Comparison of ENCODE assay signal across 1 cellular context in the genomic region with DNA sequence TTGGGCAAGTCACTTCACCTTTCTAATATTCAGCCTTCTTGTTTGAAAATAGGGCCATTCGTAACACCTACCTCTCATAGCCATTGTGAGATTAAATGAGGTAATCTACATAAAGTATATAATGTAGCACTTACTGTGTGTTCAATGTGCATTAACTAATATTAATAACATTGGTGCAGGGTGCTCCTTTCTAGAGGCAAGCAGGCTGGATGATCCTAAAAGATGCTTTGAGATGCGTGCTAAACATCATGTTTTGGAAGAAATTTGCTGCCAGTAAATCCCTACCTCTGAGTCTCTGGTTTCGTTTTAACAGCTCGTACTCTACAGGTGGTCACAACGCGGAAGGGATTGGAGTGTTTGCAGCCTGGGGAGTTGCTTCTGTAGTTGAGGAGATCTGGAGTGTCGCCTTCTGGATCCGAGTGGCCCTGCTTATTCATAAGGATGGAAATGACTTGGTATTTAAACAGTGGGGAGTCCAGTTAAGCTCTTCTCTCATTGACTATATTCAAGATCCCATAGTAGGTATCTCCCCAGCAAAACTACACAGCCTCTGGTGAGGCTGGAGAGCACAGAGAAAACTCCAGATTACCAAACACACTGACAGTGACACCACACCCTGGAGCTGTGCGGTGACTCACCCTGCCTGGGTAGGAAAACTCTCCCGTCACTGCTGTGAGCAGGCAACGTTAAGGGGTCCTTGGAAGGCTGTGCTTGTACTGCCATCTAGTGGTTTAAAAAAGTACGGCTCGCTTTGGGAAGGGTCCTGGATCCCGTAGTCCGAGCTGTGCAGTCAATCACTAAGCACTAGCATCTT.
TF ChIP-seq lines count a peak whose summit lies in the region.

No MANE protein-coding gene starts in this region.

TF ChIP-seq in K562, 482 proteins besides CTCF, POLR2A, EP300 and RAD21 (continued from another document and continues in another):
- no peak for TF ChIP-seq ZNF224 (CRISPR knock-in tag; IDR thresholded peaks at IDR 0.05)
- no peak for TF ChIP-seq FOXP1 (CRISPR knock-in tag; IDR thresholded peaks at IDR 0.05)
- no peak for TF ChIP-seq ZNF354B (CRISPR knock-in tag; IDR thresholded peaks at IDR 0.05)
- no peak for TF ChIP-seq ZNF124 (CRISPR knock-in tag; IDR thresholded peaks at IDR 0.05)
- TF ChIP-seq EZH2 (IDR thresholded peaks at IDR 0.05; ENCODE audit: borderline replicate concordance, low read depth, low read length): no peak
- TF ChIP-seq MEF2D (tag; conservative IDR thresholded peaks at IDR 0.05; ENCODE audit: low read depth): no peak
- TF ChIP-seq MCM3 (IDR thresholded peaks at IDR 0.05): no peak
- TF ChIP-seq, protein P1, sequence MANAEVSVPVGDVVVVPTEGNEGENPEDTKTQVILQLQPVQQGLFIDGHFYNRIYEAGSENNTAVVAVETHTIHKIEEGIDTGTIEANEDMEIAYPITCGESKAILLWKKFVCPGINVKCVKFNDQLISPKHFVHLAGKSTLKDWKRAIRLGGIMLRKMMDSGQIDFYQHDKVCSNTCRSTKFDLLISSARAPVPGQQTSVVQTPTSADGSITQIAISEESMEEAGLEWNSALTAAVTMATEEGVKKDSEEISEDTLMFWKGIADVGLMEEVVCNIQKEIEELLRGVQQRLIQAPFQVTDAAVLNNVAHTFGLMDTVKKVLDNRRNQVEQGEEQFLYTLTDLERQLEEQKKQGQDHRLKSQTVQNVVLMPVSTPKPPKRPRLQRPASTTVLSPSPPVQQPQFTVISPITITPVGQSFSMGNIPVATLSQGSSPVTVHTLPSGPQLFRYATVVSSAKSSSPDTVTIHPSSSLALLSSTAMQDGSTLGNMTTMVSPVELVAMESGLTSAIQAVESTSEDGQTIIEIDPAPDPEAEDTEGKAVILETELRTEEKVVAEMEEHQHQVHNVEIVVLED (CRISPR knock-in tag; IDR thresholded peaks at IDR 0.05): no peak
- TF ChIP-seq, protein P2, sequence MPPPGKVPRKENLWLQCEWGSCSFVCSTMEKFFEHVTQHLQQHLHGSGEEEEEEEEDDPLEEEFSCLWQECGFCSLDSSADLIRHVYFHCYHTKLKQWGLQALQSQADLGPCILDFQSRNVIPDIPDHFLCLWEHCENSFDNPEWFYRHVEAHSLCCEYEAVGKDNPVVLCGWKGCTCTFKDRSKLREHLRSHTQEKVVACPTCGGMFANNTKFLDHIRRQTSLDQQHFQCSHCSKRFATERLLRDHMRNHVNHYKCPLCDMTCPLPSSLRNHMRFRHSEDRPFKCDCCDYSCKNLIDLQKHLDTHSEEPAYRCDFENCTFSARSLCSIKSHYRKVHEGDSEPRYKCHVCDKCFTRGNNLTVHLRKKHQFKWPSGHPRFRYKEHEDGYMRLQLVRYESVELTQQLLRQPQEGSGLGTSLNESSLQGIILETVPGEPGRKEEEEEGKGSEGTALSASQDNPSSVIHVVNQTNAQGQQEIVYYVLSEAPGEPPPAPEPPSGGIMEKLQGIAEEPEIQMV (tag; conservative IDR thresholded peaks at IDR 0.05; ENCODE audit: low read depth): no peak
- TF ChIP-seq, protein P3, sequence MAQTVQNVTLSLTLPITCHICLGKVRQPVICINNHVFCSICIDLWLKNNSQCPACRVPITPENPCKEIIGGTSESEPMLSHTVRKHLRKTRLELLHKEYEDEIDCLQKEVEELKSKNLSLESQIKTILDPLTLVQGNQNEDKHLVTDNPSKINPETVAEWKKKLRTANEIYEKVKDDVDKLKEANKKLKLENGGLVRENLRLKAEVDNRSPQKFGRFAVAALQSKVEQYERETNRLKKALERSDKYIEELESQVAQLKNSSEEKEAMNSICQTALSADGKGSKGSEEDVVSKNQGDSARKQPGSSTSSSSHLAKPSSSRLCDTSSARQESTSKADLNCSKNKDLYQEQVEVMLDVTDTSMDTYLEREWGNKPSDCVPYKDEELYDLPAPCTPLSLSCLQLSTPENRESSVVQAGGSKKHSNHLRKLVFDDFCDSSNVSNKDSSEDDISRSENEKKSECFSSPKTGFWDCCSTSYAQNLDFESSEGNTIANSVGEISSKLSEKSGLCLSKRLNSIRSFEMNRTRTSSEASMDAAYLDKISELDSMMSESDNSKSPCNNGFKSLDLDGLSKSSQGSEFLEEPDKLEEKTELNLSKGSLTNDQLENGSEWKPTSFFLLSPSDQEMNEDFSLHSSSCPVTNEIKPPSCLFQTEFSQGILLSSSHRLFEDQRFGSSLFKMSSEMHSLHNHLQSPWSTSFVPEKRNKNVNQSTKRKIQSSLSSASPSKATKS (CRISPR knock-in tag; IDR thresholded peaks at IDR 0.05): no peak
- TF ChIP-seq PTBP1 (IDR thresholded peaks at IDR 0.05; ENCODE audit: low read depth, low read length): no peak
- TF ChIP-seq, protein P4, sequence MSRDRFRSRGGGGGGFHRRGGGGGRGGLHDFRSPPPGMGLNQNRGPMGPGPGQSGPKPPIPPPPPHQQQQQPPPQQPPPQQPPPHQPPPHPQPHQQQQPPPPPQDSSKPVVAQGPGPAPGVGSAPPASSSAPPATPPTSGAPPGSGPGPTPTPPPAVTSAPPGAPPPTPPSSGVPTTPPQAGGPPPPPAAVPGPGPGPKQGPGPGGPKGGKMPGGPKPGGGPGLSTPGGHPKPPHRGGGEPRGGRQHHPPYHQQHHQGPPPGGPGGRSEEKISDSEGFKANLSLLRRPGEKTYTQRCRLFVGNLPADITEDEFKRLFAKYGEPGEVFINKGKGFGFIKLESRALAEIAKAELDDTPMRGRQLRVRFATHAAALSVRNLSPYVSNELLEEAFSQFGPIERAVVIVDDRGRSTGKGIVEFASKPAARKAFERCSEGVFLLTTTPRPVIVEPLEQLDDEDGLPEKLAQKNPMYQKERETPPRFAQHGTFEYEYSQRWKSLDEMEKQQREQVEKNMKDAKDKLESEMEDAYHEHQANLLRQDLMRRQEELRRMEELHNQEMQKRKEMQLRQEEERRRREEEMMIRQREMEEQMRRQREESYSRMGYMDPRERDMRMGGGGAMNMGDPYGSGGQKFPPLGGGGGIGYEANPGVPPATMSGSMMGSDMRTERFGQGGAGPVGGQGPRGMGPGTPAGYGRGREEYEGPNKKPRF (IDR thresholded peaks at IDR 0.05; ENCODE audit: low read depth, low read length): no peak
- no peak for TF ChIP-seq CAMTA2 (CRISPR knock-in tag; conservative IDR thresholded peaks at IDR 0.05)
- TF ChIP-seq CBX3 (IDR thresholded peaks at IDR 0.05; ENCODE audit: borderline replicate concordance in 1 of 2, low read length in 2 of 2): peak in 1 of 2 experiments; percentile 72; a peak in 1 of 3 replicates
- peak; percentile 68 for TF ChIP-seq CEBPB (tag; IDR thresholded peaks at IDR 0.05)
- peak in 1 of 2 experiments; percentile 60; a peak in 1 of 4 replicates for TF ChIP-seq MAZ (CRISPR knock-in tag; conservative IDR thresholded peaks at IDR 0.05 in 1 of 2, IDR thresholded peaks at IDR 0.05 in 1 of 2)
- TF ChIP-seq, protein P5, sequence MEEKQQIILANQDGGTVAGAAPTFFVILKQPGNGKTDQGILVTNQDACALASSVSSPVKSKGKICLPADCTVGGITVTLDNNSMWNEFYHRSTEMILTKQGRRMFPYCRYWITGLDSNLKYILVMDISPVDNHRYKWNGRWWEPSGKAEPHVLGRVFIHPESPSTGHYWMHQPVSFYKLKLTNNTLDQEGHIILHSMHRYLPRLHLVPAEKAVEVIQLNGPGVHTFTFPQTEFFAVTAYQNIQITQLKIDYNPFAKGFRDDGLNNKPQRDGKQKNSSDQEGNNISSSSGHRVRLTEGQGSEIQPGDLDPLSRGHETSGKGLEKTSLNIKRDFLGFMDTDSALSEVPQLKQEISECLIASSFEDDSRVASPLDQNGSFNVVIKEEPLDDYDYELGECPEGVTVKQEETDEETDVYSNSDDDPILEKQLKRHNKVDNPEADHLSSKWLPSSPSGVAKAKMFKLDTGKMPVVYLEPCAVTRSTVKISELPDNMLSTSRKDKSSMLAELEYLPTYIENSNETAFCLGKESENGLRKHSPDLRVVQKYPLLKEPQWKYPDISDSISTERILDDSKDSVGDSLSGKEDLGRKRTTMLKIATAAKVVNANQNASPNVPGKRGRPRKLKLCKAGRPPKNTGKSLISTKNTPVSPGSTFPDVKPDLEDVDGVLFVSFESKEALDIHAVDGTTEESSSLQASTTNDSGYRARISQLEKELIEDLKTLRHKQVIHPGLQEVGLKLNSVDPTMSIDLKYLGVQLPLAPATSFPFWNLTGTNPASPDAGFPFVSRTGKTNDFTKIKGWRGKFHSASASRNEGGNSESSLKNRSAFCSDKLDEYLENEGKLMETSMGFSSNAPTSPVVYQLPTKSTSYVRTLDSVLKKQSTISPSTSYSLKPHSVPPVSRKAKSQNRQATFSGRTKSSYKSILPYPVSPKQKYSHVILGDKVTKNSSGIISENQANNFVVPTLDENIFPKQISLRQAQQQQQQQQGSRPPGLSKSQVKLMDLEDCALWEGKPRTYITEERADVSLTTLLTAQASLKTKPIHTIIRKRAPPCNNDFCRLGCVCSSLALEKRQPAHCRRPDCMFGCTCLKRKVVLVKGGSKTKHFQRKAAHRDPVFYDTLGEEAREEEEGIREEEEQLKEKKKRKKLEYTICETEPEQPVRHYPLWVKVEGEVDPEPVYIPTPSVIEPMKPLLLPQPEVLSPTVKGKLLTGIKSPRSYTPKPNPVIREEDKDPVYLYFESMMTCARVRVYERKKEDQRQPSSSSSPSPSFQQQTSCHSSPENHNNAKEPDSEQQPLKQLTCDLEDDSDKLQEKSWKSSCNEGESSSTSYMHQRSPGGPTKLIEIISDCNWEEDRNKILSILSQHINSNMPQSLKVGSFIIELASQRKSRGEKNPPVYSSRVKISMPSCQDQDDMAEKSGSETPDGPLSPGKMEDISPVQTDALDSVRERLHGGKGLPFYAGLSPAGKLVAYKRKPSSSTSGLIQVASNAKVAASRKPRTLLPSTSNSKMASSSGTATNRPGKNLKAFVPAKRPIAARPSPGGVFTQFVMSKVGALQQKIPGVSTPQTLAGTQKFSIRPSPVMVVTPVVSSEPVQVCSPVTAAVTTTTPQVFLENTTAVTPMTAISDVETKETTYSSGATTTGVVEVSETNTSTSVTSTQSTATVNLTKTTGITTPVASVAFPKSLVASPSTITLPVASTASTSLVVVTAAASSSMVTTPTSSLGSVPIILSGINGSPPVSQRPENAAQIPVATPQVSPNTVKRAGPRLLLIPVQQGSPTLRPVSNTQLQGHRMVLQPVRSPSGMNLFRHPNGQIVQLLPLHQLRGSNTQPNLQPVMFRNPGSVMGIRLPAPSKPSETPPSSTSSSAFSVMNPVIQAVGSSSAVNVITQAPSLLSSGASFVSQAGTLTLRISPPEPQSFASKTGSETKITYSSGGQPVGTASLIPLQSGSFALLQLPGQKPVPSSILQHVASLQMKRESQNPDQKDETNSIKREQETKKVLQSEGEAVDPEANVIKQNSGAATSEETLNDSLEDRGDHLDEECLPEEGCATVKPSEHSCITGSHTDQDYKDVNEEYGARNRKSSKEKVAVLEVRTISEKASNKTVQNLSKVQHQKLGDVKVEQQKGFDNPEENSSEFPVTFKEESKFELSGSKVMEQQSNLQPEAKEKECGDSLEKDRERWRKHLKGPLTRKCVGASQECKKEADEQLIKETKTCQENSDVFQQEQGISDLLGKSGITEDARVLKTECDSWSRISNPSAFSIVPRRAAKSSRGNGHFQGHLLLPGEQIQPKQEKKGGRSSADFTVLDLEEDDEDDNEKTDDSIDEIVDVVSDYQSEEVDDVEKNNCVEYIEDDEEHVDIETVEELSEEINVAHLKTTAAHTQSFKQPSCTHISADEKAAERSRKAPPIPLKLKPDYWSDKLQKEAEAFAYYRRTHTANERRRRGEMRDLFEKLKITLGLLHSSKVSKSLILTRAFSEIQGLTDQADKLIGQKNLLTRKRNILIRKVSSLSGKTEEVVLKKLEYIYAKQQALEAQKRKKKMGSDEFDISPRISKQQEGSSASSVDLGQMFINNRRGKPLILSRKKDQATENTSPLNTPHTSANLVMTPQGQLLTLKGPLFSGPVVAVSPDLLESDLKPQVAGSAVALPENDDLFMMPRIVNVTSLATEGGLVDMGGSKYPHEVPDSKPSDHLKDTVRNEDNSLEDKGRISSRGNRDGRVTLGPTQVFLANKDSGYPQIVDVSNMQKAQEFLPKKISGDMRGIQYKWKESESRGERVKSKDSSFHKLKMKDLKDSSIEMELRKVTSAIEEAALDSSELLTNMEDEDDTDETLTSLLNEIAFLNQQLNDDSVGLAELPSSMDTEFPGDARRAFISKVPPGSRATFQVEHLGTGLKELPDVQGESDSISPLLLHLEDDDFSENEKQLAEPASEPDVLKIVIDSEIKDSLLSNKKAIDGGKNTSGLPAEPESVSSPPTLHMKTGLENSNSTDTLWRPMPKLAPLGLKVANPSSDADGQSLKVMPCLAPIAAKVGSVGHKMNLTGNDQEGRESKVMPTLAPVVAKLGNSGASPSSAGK (IDR thresholded peaks at IDR 0.05): no peak
- TF ChIP-seq ZNF431 (CRISPR knock-in tag; IDR thresholded peaks at IDR 0.05): no peak
- no peak for TF ChIP-seq RBM25 (IDR thresholded peaks at IDR 0.05; ENCODE audit: low read depth, low read length, severe bottlenecking)
- TF ChIP-seq, protein P6, sequence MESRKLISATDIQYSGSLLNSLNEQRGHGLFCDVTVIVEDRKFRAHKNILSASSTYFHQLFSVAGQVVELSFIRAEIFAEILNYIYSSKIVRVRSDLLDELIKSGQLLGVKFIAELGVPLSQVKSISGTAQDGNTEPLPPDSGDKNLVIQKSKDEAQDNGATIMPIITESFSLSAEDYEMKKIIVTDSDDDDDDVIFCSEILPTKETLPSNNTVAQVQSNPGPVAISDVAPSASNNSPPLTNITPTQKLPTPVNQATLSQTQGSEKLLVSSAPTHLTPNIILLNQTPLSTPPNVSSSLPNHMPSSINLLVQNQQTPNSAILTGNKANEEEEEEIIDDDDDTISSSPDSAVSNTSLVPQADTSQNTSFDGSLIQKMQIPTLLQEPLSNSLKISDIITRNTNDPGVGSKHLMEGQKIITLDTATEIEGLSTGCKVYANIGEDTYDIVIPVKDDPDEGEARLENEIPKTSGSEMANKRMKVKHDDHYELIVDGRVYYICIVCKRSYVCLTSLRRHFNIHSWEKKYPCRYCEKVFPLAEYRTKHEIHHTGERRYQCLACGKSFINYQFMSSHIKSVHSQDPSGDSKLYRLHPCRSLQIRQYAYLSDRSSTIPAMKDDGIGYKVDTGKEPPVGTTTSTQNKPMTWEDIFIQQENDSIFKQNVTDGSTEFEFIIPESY (CRISPR knock-in tag; IDR thresholded peaks at IDR 0.05): no peak
- TF ChIP-seq C11orf30 (IDR thresholded peaks at IDR 0.05; ENCODE audit: low read depth): no peak
- TF ChIP-seq GABPA (tag; conservative IDR thresholded peaks at IDR 0.05; ENCODE audit: low read depth): no peak
- TF ChIP-seq BCL6 (CRISPR knock-in tag; IDR thresholded peaks at IDR 0.05): no peak
- TF ChIP-seq RBM34 (IDR thresholded peaks at IDR 0.05; ENCODE audit: borderline replicate concordance, insufficient read depth, low read length): no peak
- TF ChIP-seq, protein P7, sequence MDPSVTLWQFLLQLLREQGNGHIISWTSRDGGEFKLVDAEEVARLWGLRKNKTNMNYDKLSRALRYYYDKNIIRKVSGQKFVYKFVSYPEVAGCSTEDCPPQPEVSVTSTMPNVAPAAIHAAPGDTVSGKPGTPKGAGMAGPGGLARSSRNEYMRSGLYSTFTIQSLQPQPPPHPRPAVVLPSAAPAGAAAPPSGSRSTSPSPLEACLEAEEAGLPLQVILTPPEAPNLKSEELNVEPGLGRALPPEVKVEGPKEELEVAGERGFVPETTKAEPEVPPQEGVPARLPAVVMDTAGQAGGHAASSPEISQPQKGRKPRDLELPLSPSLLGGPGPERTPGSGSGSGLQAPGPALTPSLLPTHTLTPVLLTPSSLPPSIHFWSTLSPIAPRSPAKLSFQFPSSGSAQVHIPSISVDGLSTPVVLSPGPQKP (CRISPR knock-in tag; IDR thresholded peaks at IDR 0.05): no peak
